In the genomic region with DNA sequence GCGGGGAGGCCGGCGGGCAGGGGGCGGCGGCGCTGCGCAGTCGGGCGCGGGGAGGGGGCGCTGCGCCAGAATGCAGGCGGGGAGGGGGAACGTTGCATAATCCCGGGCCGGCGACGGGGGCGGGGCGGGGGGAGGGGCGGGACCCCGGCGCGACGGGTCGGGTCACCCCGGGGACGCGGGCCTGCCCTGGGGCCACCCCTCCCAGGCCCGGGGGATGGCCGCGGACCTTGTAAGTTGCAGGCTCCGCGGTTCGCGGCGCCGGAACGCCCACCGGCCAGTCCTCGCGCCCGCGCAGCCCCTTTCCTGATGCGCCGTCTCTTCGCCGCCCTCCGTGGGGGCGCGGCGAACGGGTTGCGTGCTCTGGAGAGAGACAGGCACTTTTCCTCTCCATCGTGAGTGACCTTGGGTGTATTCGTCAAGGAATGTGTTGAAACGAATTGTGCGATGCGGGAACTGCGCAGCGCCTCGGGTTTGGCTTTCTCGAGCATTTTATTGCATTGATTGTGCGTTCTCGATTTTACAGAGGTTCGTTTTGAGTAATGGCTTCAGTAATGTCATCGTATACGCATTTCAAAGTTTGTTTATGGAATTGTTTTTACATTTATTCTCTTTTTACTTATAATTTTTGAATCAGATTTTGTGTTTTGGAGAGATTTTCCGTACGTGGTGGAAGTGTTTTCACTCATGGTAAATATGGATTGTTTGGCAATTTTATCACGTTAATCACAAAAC, we compare ENCODE assay signal across 1 cellular context.
TF ChIP-seq lines count a peak whose summit lies in the region.

No MANE protein-coding gene starts in this region.

TF ChIP-seq in HepG2, 621 proteins besides CTCF, POLR2A, EP300 and RAD21 (continued from another document and continues in another):
- TF ChIP-seq, protein P1, sequence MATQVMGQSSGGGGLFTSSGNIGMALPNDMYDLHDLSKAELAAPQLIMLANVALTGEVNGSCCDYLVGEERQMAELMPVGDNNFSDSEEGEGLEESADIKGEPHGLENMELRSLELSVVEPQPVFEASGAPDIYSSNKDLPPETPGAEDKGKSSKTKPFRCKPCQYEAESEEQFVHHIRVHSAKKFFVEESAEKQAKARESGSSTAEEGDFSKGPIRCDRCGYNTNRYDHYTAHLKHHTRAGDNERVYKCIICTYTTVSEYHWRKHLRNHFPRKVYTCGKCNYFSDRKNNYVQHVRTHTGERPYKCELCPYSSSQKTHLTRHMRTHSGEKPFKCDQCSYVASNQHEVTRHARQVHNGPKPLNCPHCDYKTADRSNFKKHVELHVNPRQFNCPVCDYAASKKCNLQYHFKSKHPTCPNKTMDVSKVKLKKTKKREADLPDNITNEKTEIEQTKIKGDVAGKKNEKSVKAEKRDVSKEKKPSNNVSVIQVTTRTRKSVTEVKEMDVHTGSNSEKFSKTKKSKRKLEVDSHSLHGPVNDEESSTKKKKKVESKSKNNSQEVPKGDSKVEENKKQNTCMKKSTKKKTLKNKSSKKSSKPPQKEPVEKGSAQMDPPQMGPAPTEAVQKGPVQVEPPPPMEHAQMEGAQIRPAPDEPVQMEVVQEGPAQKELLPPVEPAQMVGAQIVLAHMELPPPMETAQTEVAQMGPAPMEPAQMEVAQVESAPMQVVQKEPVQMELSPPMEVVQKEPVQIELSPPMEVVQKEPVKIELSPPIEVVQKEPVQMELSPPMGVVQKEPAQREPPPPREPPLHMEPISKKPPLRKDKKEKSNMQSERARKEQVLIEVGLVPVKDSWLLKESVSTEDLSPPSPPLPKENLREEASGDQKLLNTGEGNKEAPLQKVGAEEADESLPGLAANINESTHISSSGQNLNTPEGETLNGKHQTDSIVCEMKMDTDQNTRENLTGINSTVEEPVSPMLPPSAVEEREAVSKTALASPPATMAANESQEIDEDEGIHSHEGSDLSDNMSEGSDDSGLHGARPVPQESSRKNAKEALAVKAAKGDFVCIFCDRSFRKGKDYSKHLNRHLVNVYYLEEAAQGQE (IDR thresholded peaks at IDR 0.05; ENCODE audit: borderline replicate concordance in 1 of 2, low read depth in 1 of 2, low read length in 2 of 2) = no peak
- TF ChIP-seq KDM5B (CRISPR knock-in tag; IDR thresholded peaks at IDR 0.05; ENCODE audit: borderline replicate concordance) = peak; percentile 28; the same call in 1 of the 2 replicates
- no peak for TF ChIP-seq ARNT2 (CRISPR knock-in tag; IDR thresholded peaks at IDR 0.05; ENCODE audit: low read depth)
- 0 out of 2 replicates have a peak, but pooled peaks have one; percentile 31 for TF ChIP-seq BORCS8-MEF2B (CRISPR knock-in tag; IDR thresholded peaks at IDR 0.05)
- TF ChIP-seq, protein P2, sequence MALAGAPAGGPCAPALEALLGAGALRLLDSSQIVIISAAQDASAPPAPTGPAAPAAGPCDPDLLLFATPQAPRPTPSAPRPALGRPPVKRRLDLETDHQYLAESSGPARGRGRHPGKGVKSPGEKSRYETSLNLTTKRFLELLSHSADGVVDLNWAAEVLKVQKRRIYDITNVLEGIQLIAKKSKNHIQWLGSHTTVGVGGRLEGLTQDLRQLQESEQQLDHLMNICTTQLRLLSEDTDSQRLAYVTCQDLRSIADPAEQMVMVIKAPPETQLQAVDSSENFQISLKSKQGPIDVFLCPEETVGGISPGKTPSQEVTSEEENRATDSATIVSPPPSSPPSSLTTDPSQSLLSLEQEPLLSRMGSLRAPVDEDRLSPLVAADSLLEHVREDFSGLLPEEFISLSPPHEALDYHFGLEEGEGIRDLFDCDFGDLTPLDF (CRISPR knock-in tag; IDR thresholded peaks at IDR 0.05) = peak; percentile 32; the same call in 1 of the 2 replicates
- TF ChIP-seq CAMTA2 (CRISPR knock-in tag; IDR thresholded peaks at IDR 0.05; ENCODE audit: borderline replicate concordance) = no peak
- TF ChIP-seq, protein P3, sequence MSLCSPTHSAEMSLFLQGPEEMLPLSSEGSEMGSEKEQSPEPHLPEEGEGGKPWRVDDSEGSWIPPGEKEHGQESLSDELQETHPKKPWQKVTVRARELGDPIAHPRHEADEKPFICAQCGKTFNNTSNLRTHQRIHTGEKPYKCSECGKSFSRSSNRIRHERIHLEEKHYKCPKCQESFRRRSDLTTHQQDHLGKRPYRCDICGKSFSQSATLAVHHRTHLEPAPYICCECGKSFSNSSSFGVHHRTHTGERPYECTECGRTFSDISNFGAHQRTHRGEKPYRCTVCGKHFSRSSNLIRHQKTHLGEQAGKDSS (CRISPR knock-in tag; IDR thresholded peaks at IDR 0.05; ENCODE audit: borderline replicate concordance, low read depth) = no peak
- no peak for TF ChIP-seq SALL2 (CRISPR knock-in tag; IDR thresholded peaks at IDR 0.05)
- TF ChIP-seq FOXA1 (IDR thresholded peaks at IDR 0.05) = no peak
- no peak for TF ChIP-seq FOXA1 (CRISPR knock-in tag; IDR thresholded peaks at IDR 0.05)
- TF ChIP-seq ZNF629 (CRISPR knock-in tag; conservative IDR thresholded peaks at IDR 0.05) = no peak
- TF ChIP-seq ZMYM3 (CRISPR knock-in tag; IDR thresholded peaks at IDR 0.05) = 0 out of 2 replicates have a peak, but pooled peaks have one; percentile 21
- no peak for TF ChIP-seq XRCC5 (optimal IDR thresholded peaks at IDR 0.05; ENCODE audit: low read length)
- no peak for TF ChIP-seq ZBTB1 (CRISPR knock-in tag; IDR thresholded peaks at IDR 0.05; ENCODE audit: borderline replicate concordance)
- TF ChIP-seq, protein P4, sequence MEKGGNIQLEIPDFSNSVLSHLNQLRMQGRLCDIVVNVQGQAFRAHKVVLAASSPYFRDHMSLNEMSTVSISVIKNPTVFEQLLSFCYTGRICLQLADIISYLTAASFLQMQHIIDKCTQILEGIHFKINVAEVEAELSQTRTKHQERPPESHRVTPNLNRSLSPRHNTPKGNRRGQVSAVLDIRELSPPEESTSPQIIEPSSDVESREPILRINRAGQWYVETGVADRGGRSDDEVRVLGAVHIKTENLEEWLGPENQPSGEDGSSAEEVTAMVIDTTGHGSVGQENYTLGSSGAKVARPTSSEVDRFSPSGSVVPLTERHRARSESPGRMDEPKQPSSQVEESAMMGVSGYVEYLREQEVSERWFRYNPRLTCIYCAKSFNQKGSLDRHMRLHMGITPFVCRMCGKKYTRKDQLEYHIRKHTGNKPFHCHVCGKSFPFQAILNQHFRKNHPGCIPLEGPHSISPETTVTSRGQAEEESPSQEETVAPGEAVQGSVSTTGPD (CRISPR knock-in tag; IDR thresholded peaks at IDR 0.05) = no peak
- TF ChIP-seq, protein P5, sequence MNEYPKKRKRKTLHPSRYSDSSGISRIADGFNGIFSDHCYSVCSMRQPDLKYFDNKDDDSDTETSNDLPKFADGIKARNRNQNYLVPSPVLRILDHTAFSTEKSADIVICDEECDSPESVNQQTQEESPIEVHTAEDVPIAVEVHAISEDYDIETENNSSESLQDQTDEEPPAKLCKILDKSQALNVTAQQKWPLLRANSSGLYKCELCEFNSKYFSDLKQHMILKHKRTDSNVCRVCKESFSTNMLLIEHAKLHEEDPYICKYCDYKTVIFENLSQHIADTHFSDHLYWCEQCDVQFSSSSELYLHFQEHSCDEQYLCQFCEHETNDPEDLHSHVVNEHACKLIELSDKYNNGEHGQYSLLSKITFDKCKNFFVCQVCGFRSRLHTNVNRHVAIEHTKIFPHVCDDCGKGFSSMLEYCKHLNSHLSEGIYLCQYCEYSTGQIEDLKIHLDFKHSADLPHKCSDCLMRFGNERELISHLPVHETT (CRISPR knock-in tag; conservative IDR thresholded peaks at IDR 0.05) = peak; percentile 23; the same call in 1 of the 2 replicates
- TF ChIP-seq, protein P6, sequence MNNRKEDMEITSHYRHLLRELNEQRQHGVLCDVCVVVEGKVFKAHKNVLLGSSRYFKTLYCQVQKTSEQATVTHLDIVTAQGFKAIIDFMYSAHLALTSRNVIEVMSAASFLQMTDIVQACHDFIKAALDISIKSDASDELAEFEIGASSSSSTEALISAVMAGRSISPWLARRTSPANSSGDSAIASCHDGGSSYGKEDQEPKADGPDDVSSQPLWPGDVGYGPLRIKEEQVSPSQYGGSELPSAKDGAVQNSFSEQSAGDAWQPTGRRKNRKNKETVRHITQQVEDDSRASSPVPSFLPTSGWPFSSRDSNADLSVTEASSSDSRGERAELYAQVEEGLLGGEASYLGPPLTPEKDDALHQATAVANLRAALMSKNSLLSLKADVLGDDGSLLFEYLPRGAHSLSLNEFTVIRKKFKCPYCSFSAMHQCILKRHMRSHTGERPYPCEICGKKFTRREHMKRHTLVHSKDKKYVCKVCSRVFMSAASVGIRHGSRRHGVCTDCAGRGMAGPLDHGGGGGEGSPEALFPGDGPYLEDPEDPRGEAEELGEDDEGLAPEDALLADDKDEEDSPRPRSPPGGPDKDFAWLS (CRISPR knock-in tag; IDR thresholded peaks at IDR 0.05; ENCODE audit: borderline replicate concordance) = no peak
- TF ChIP-seq, protein P7, sequence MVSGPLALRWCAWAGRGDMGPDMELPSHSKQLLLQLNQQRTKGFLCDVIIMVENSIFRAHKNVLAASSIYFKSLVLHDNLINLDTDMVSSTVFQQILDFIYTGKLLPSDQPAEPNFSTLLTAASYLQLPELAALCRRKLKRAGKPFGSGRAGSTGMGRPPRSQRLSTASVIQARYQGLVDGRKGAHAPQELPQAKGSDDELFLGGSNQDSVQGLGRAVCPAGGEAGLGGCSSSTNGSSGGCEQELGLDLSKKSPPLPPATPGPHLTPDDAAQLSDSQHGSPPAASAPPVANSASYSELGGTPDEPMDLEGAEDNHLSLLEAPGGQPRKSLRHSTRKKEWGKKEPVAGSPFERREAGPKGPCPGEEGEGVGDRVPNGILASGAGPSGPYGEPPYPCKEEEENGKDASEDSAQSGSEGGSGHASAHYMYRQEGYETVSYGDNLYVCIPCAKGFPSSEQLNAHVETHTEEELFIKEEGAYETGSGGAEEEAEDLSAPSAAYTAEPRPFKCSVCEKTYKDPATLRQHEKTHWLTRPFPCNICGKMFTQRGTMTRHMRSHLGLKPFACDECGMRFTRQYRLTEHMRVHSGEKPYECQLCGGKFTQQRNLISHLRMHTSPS (CRISPR knock-in tag; IDR thresholded peaks at IDR 0.05; ENCODE audit: low read depth) = no peak
- TF ChIP-seq ZBTB7B (CRISPR knock-in tag; IDR thresholded peaks at IDR 0.05) = peak; percentile 77
- no peak for TF ChIP-seq TP53 (CRISPR knock-in tag; conservative IDR thresholded peaks at IDR 0.05)
- no peak for TF ChIP-seq PRPF4 (IDR thresholded peaks at IDR 0.05; ENCODE audit: low read depth, low read length, poor library complexity, severe bottlenecking)
- TF ChIP-seq, protein P8, sequence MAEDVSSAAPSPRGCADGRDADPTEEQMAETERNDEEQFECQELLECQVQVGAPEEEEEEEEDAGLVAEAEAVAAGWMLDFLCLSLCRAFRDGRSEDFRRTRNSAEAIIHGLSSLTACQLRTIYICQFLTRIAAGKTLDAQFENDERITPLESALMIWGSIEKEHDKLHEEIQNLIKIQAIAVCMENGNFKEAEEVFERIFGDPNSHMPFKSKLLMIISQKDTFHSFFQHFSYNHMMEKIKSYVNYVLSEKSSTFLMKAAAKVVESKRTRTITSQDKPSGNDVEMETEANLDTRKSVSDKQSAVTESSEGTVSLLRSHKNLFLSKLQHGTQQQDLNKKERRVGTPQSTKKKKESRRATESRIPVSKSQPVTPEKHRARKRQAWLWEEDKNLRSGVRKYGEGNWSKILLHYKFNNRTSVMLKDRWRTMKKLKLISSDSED (CRISPR knock-in tag; IDR thresholded peaks at IDR 0.05) = no peak
- TF ChIP-seq ZNF101 (CRISPR knock-in tag; IDR thresholded peaks at IDR 0.05; ENCODE audit: borderline replicate concordance, low read depth) = no peak
- no peak for TF ChIP-seq ZNF30 (CRISPR knock-in tag; IDR thresholded peaks at IDR 0.05)
- TF ChIP-seq ZFY (CRISPR knock-in tag; IDR thresholded peaks at IDR 0.05) = no peak
- TF ChIP-seq HHEX (CRISPR knock-in tag; IDR thresholded peaks at IDR 0.05) = no peak
- no peak for TF ChIP-seq HMG20B (CRISPR knock-in tag; conservative IDR thresholded peaks at IDR 0.05)
- peak; percentile 80 for TF ChIP-seq RXRA (CRISPR knock-in tag; IDR thresholded peaks at IDR 0.05)
- TF ChIP-seq, protein P9, sequence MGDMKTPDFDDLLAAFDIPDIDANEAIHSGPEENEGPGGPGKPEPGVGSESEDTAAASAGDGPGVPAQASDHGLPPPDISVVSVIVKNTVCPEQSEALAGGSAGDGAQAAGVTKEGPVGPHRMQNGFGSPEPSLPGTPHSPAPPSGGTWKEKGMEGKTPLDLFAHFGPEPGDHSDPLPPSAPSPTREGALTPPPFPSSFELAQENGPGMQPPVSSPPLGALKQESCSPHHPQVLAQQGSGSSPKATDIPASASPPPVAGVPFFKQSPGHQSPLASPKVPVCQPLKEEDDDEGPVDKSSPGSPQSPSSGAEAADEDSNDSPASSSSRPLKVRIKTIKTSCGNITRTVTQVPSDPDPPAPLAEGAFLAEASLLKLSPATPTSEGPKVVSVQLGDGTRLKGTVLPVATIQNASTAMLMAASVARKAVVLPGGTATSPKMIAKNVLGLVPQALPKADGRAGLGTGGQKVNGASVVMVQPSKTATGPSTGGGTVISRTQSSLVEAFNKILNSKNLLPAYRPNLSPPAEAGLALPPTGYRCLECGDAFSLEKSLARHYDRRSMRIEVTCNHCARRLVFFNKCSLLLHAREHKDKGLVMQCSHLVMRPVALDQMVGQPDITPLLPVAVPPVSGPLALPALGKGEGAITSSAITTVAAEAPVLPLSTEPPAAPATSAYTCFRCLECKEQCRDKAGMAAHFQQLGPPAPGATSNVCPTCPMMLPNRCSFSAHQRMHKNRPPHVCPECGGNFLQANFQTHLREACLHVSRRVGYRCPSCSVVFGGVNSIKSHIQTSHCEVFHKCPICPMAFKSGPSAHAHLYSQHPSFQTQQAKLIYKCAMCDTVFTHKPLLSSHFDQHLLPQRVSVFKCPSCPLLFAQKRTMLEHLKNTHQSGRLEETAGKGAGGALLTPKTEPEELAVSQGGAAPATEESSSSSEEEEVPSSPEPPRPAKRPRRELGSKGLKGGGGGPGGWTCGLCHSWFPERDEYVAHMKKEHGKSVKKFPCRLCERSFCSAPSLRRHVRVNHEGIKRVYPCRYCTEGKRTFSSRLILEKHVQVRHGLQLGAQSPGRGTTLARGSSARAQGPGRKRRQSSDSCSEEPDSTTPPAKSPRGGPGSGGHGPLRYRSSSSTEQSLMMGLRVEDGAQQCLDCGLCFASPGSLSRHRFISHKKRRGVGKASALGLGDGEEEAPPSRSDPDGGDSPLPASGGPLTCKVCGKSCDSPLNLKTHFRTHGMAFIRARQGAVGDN (CRISPR knock-in tag; IDR thresholded peaks at IDR 0.05) = peak; percentile 63
- TF ChIP-seq, protein P10, sequence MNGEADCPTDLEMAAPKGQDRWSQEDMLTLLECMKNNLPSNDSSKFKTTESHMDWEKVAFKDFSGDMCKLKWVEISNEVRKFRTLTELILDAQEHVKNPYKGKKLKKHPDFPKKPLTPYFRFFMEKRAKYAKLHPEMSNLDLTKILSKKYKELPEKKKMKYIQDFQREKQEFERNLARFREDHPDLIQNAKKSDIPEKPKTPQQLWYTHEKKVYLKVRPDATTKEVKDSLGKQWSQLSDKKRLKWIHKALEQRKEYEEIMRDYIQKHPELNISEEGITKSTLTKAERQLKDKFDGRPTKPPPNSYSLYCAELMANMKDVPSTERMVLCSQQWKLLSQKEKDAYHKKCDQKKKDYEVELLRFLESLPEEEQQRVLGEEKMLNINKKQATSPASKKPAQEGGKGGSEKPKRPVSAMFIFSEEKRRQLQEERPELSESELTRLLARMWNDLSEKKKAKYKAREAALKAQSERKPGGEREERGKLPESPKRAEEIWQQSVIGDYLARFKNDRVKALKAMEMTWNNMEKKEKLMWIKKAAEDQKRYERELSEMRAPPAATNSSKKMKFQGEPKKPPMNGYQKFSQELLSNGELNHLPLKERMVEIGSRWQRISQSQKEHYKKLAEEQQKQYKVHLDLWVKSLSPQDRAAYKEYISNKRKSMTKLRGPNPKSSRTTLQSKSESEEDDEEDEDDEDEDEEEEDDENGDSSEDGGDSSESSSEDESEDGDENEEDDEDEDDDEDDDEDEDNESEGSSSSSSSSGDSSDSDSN (CRISPR knock-in tag; IDR thresholded peaks at IDR 0.05) = peak; percentile 42; the same call in 1 of the 2 replicates
- TF ChIP-seq SALL1 (CRISPR knock-in tag; IDR thresholded peaks at IDR 0.05) = peak; percentile 45; the same call in 1 of the 2 replicates
- no peak for TF ChIP-seq KLF15 (CRISPR knock-in tag; IDR thresholded peaks at IDR 0.05; ENCODE audit: borderline replicate concordance)
- TF ChIP-seq ZBTB21 (CRISPR knock-in tag; IDR thresholded peaks at IDR 0.05) = no peak
- TF ChIP-seq ELF3 (CRISPR knock-in tag; IDR thresholded peaks at IDR 0.05) = no peak
